In genomic region chr19:43798026-43798545, GRCh38 we compare ENCODE assay signal across 7 cellular contexts. TPM values are rescaled to one million over a fixed set of nuclear protein-coding genes. Genes with fewer than 3 reads are reported as not detected.
DNase-seq lines count a peak whose midpoint lies in the region; ATAC-seq and TF ChIP-seq lines count a peak whose summit lies in the region.

No MANE protein-coding gene starts in this region.

- peaks cover 95% of the 10 kb centered on the region for H3K27me3 Mint-ChIP-seq in H9 (ENCODE audit: low read depth)

- H3T11ph ChIP-seq in H9 (ENCODE audit: low read length) = no peak overlapping the region

- no CpG with 5 or more reads among the region's 5 CpGs for WGBS in H9 (ENCODE audit: extremely low coverage, insufficient read length, low lambda C conversion rate)
- 41 to 60% (median 49%) methylated on average over 2 to 5 of the region's 5 CpGs for WGBS in spleen, 5 donors

- peaks cover 0 to 8% of the 10 kb centered on the region in 2 experiments; a peak in 2 of 4 replicates for H3K4me1 Mint-ChIP-seq in H9

- no peak overlapping the region for H2BK5ac ChIP-seq in H9 (ENCODE audit: insufficient read length, low read length)

- no peak overlapping the region for H3K18ac ChIP-seq in H9 (ENCODE audit: insufficient read length, low read depth, low read length)

- DNase-seq in H9 (no peak), spleen (no peak), foreskin keratinocyte (no peak)
- no peak for DNase-seq in activated naive CD4-positive, alpha-beta T cell treated with anti-CD3 and anti-CD28 coated beads, Interleukin-2, amount 50 U/mL, for 72 hours (ENCODE audit: low spot score in 2 of 2)

- no peak overlapping the region for H2BK12ac ChIP-seq in H9 (ENCODE audit: insufficient read length, low read depth, low read length)

- H3K79me2 ChIP-seq in H9 (ENCODE audit: insufficient read depth, low read length) = no peaks in the 10 kb centered on the region

- no peak overlapping the region for H3K23ac ChIP-seq in H9 (ENCODE audit: insufficient read length, low read depth, low read length)

- no peaks in the 10 kb centered on the region for H3K36me3 ChIP-seq in iPS-15b (ENCODE audit: control insufficient read depth, insufficient read depth, low read length)
- H3K36me3 ChIP-seq in spleen = peaks cover 0 to 22% (median 0%) of the 10 kb centered on the region in 6 donors

- H3K23me2 ChIP-seq in H9 (ENCODE audit: insufficient read length, low read depth, low read length, poor library complexity, severe bottlenecking) = peaks cover 5% of the 10 kb centered on the region

- H3K4me2 ChIP-seq in H9 (ENCODE audit: insufficient read depth, insufficient read length, low read length) = peak overlapping the region; percentile 47

- TF ChIP-seq CTCF in H9 (conservative IDR thresholded peaks at IDR 0.05) (no peak), spleen (IDR thresholded peaks at IDR 0.05 in 8 of 11, conservative IDR thresholded peaks at IDR 0.05 in 3 of 11) (no peak), foreskin keratinocyte (conservative IDR thresholded peaks at IDR 0.05) (no peak)

- no peak overlapping the region for H4K5ac ChIP-seq in H9 (ENCODE audit: insufficient read length, low read depth, low read length)

- ATAC-seq in activated naive CD4-positive, alpha-beta T cell treated with anti-CD3 and anti-CD28 coated beads, Interleukin-2, amount 50 U/mL, for 72 hours = peak; percentile 14 to 20
- no peak for ATAC-seq in activated CD4-positive, CD25-positive, alpha-beta regulatory T cell treated with anti-CD3 and anti-CD28 coated beads, Interleukin-2, amount 50 U/mL, for 24 hours
- ATAC-seq in GM21786 (IDR thresholded peaks at IDR 0.05; ENCODE audit: unreplicated experiment) (no peak), foreskin keratinocyte (no peak)

- no peak overlapping the region for H2BK20ac ChIP-seq in H9 (ENCODE audit: low read depth, low read length, poor library complexity, severe bottlenecking)

- no peak overlapping the region for H3K9ac ChIP-seq in H9 (ENCODE audit: extremely low read depth, insufficient read length, low read length)
- no peak overlapping the region for H3K9ac ChIP-seq in iPS-15b (ENCODE audit: low read depth, low read length)

- no peak overlapping the region for H2BK15ac ChIP-seq in H9 (ENCODE audit: low read depth, low read length)

- H3K56ac ChIP-seq in H9 (ENCODE audit: insufficient read length, low read depth, low read length) = no peak overlapping the region

- no peak overlapping the region for H3K27ac ChIP-seq in H9 (ENCODE audit: insufficient read length, low read depth, low read length)
- H3K27ac ChIP-seq in spleen = peak overlapping the region in 3 of 8 donors; percentile 53 to 75 (median 61)
- no peak overlapping the region for H3K27ac ChIP-seq in foreskin keratinocyte

- peak overlapping the region; percentile 90 for H3K4me3 ChIP-seq in iPS-15b (ENCODE audit: low read depth, low read length)
- H3K4me3 ChIP-seq in spleen = peak overlapping the region; percentile 45 to 77 (median 56)

- no peak for TF ChIP-seq POLR2A in spleen (IDR thresholded peaks at IDR 0.05)

- H3K27me3 ChIP-seq in H9 (ENCODE audit: insufficient read depth, low read length) (peaks cover 9% of the 10 kb centered on the region), iPS-15b (ENCODE audit: control insufficient read depth, insufficient read depth, low read length) (peaks cover 50% of the 10 kb centered on the region), spleen (replicated peaks in 1 of 7) (peaks cover 0 to 42% (median 0%) of the 10 kb centered on the region in 7 donors), foreskin keratinocyte (no peaks in the 10 kb centered on the region)

- H3K36me3 Mint-ChIP-seq in H9 (ENCODE audit: insufficient read depth in 1 of 3, low read depth in 3 of 3) = no peaks in the 10 kb centered on the region; a peak in 1 of 7 replicates
- peaks cover 5 to 12% of the 10 kb centered on the region in 2 donors for H3K36me3 Mint-ChIP-seq in activated naive CD4-positive, alpha-beta T cell treated with anti-CD3 and anti-CD28 coated beads, Interleukin-2, amount 50 U/mL, for 72 hours

- intact Hi-C loops in spleen (cut with DNase I; ENCODE audit: low total_unique reads) = no loop called here

- H2BK120ac ChIP-seq in H9 (ENCODE audit: low read depth, low read length, poor library complexity, severe bottlenecking) = no peak overlapping the region

- H2AK5ac ChIP-seq in H9 (ENCODE audit: insufficient read length, low read length) = no peak overlapping the region

- H3K4ac ChIP-seq in H9 (ENCODE audit: low read depth, low read length) = no peak overlapping the region

- no peak overlapping the region for H4K91ac ChIP-seq in H9 (ENCODE audit: insufficient read length, low read depth, low read length)

- no peak overlapping the region for H4K8ac ChIP-seq in H9 (replicated peaks; ENCODE audit: insufficient read length, low read depth, low read length)

- no peak overlapping the region for H2AFZ ChIP-seq in H9 (ENCODE audit: low read length)

- no peak overlapping the region for H3K14ac ChIP-seq in H9 (ENCODE audit: insufficient read depth, low read length)

- peaks cover 2% of the 10 kb centered on the region for H4K20me1 ChIP-seq in H9 (ENCODE audit: control insufficient read depth, insufficient read depth, insufficient read length)

- H3K9me3 ChIP-seq in H9 (ENCODE audit: control insufficient read depth, low read depth, low read length) (no peaks in the 10 kb centered on the region), iPS-15b (ENCODE audit: control insufficient read depth, insufficient read depth, low read length) (no peaks in the 10 kb centered on the region), spleen (peaks cover 0 to 8% (median 2%) of the 10 kb centered on the region in 8 donors)

- H3K4me1 ChIP-seq in H9 (ENCODE audit: insufficient read depth, low read length) = no peaks in the 10 kb centered on the region
- H3K4me1 ChIP-seq in iPS-15b (ENCODE audit: control insufficient read depth, insufficient read depth, low read length) = no peaks in the 10 kb centered on the region
- peaks cover 0 to 22% (median 9%) of the 10 kb centered on the region in 6 donors for H3K4me1 ChIP-seq in spleen
- peaks cover 4% of the 10 kb centered on the region for H3K4me1 ChIP-seq in foreskin keratinocyte

- H3K27ac Mint-ChIP-seq in H9 = no peak overlapping the region
- peak overlapping the region in 1 of 2 donors; percentile 80 for H3K27ac Mint-ChIP-seq in activated naive CD4-positive, alpha-beta T cell treated with anti-CD3 and anti-CD28 coated beads, Interleukin-2, amount 50 U/mL, for 72 hours

- no peaks in the 10 kb centered on the region; a peak in 3 of 5 replicates for H3K9me3 Mint-ChIP-seq in H9
- peaks cover 0 to 5% of the 10 kb centered on the region in 2 donors for H3K9me3 Mint-ChIP-seq in activated naive CD4-positive, alpha-beta T cell treated with anti-CD3 and anti-CD28 coated beads, Interleukin-2, amount 50 U/mL, for 72 hours

- H3K4me3 Mint-ChIP-seq in H9 = peak overlapping the region; percentile 70 to 86

- H3K79me1 ChIP-seq in H9 (ENCODE audit: insufficient read depth, low read depth, low read length, poor library complexity, severe bottlenecking) = no peaks in the 10 kb centered on the region

RNA-seq across cellular contexts. Expression of gene LYPD5, which starts 4.2 kb away (rescaled TPM):
- 0.50 TPM in 2 replicates for total RNA-seq in H9 (2021)
- total RNA-seq in activated naive CD4-positive, alpha-beta T cell treated with anti-CD3 and anti-CD28 coated beads, Interleukin-2, amount 50 U/mL, for 72 hours = 1 to 10 TPM in 1 of 2 donors, under 1 TPM in 1; 0.97 to 3.8 TPM
- 10 to 100 TPM in 2 of 7 donors, 1 to 10 TPM in 5; 4.2 to 48.1 (median 7.4) TPM for total RNA-seq in spleen
- 1 to 10 TPM; 2.1 to 6.6 (median 2.2) TPM for polyA plus RNA-seq in spleen
- total RNA-seq in foreskin keratinocyte = 2.3 and 4.0 TPM in 2 replicates
- polyA plus RNA-seq in foreskin keratinocyte = 2.5 and 3.8 TPM in 2 replicates

RNA-seq across cellular contexts. Expression of gene KCNN4, which starts 17.3 kb away (rescaled TPM):
- total RNA-seq in H9 (2021) (0.26 TPM in 1 of 2 replicates, not detected in the other), spleen (10 to 100 TPM; 14.3 to 24.2 (median 21.3) TPM), foreskin keratinocyte (0.74 and 0.85 TPM in 2 replicates)
- total RNA-seq in activated naive CD4-positive, alpha-beta T cell treated with anti-CD3 and anti-CD28 coated beads, Interleukin-2, amount 50 U/mL, for 72 hours = 100 to 1,000 TPM; 110 to 145 TPM
- polyA plus RNA-seq in spleen (10 to 100 TPM; 25.3 to 77.6 (median 56.1) TPM), foreskin keratinocyte (0.56 and 0.76 TPM in 2 replicates)

RNA-seq across cellular contexts. Expression of gene ZNF283, which starts 29.0 kb away (rescaled TPM):
- total RNA-seq in H9 (2021) = 10.4 and 11.6 TPM in 2 replicates
- total RNA-seq in activated naive CD4-positive, alpha-beta T cell treated with anti-CD3 and anti-CD28 coated beads, Interleukin-2, amount 50 U/mL, for 72 hours = 10 to 100 TPM in 1 of 2 donors, 1 to 10 TPM in 1; 7.7 to 12.0 TPM
- total RNA-seq in spleen = 10 to 100 TPM in 6 of 7 donors, 1 to 10 TPM in 1; 6.0 to 15.6 (median 11.9) TPM
- 1 to 10 TPM; 1.1 to 3.0 (median 1.1) TPM for polyA plus RNA-seq in spleen
- total RNA-seq in foreskin keratinocyte = 6.1 and 7.1 TPM in 2 replicates
- polyA plus RNA-seq in foreskin keratinocyte = 1.4 TPM in 2 replicates

RNA-seq across cellular contexts. Expression of gene SMG9, which starts 43.3 kb away (rescaled TPM):
- total RNA-seq in H9 (2021) (47.9 and 52.2 TPM in 2 replicates), spleen (10 to 100 TPM; 30.9 to 65.9 (median 54.6) TPM), foreskin keratinocyte (27.7 and 29.5 TPM in 2 replicates)
- total RNA-seq in activated naive CD4-positive, alpha-beta T cell treated with anti-CD3 and anti-CD28 coated beads, Interleukin-2, amount 50 U/mL, for 72 hours = 100 to 1,000 TPM in 1 of 2 donors, 10 to 100 TPM in 1; 62.8 to 145 TPM
- polyA plus RNA-seq in spleen (10 to 100 TPM; 34.0 to 44.8 (median 44.3) TPM), foreskin keratinocyte (38.3 and 39.8 TPM in 2 replicates)

Comparison
In these comparisons a context has a peak if more than half of its experiments do, and no peak if none do; other contexts are left out.
1. ATAC-seq: peak in activated naive CD4-positive, alpha-beta T cell treated with anti-CD3 and anti-CD28 coated beads, Interleukin-2, amount 50 U/mL, for 72 hours (2 of 2); none in activated CD4-positive, CD25-positive, alpha-beta regulatory T cell treated with anti-CD3 and anti-CD28 coated beads, Interleukin-2, amount 50 U/mL, for 24 hours (0 of 2), GM21786 (single experiment) and foreskin keratinocyte (single experiment).